Comparison of ENCODE assay signal across 21 cellular contexts in genomic region chr3:42649006-42649405, GRCh38. TPM values are rescaled to one million over a fixed set of nuclear protein-coding genes. Genes with fewer than 3 reads are reported as not detected.
DNase-seq lines count a peak whose midpoint lies in the region; ATAC-seq and TF ChIP-seq lines count a peak whose summit lies in the region.
"Had no signal": no experiment of that assay in that cellular context is flagged by ENCODE, and none has a peak within 500 bp of the region (broad histone marks: within the 10 kb centered on the region; RNA-seq: fewer than 3 reads in every experiment).

No MANE protein-coding gene starts in this region.

- H3T11ph ChIP-seq in H9 (ENCODE audit: low read length): no peak overlapping the region

- no peak for ATAC-seq in CD8-positive, alpha-beta T cell

- no peak for TF ChIP-seq CTCF in CD8-positive, alpha-beta T cell (IDR thresholded peaks at IDR 0.05)
- TF ChIP-seq CTCF in H9 (conservative IDR thresholded peaks at IDR 0.05): no peak
- no peak for TF ChIP-seq CTCF in neutrophil (IDR thresholded peaks at IDR 0.05)

- H3K23ac ChIP-seq in H9 (ENCODE audit: insufficient read length, low read depth, low read length): no peak overlapping the region

- no peak overlapping the region for H2BK20ac ChIP-seq in H9 (ENCODE audit: low read depth, low read length, poor library complexity, severe bottlenecking)

- H3K4me1 Mint-ChIP-seq in CD8-positive, alpha-beta T cell (ENCODE audit: low read depth): peaks cover 11% of the 10 kb centered on the region
- peaks cover 45% of the 10 kb centered on the region in 2 experiments for H3K4me1 Mint-ChIP-seq in H9

- H4K91ac ChIP-seq in H9 (ENCODE audit: insufficient read length, low read depth, low read length): no peak overlapping the region

- no peak overlapping the region for H3K27ac ChIP-seq in CD8-positive, alpha-beta T cell (ENCODE audit: low read depth, low read length)
- H3K27ac ChIP-seq in H9 (ENCODE audit: insufficient read length, low read depth, low read length) (no peak overlapping the region), cingulate gyrus (ENCODE audit: low read depth, low read length) (peak overlapping the region; percentile 57), neutrophil (peak overlapping the region; percentile 79)
- H3K27ac ChIP-seq: neural progenitor cell had no signal

- no peak overlapping the region for H3K4me2 ChIP-seq in H9 (ENCODE audit: insufficient read depth, insufficient read length, low read length)
- H3K4me2 ChIP-seq: neural progenitor cell had no signal

- no peak overlapping the region for H3K4ac ChIP-seq in H9 (ENCODE audit: low read depth, low read length)

- H3K79me1 ChIP-seq in H9 (ENCODE audit: insufficient read depth, low read depth, low read length, poor library complexity, severe bottlenecking): no peaks in the 10 kb centered on the region

- H3K4me3 ChIP-seq in CD8-positive, alpha-beta T cell (ENCODE audit: low read depth, low read length): no peak overlapping the region
- no peak overlapping the region for H3K4me3 ChIP-seq in neutrophil (ENCODE audit: low read depth in 1 of 2, low read length in 1 of 2)
- no peak overlapping the region for H3K4me3 ChIP-seq in HAP-1
- H3K4me3 ChIP-seq: neural progenitor cell had no signal

- no peak for DNase-seq in CD8-positive, alpha-beta T cell
- DNase-seq in H9 (no peak), HAP-1 (ENCODE audit: low spot score in 2 of 2) (no peak), NCI-H2029 treated with DMSO at 0.1 percent for 48 hours (lab: John Stamatoyannopoulos, UW) (no peak), NAMALWA (ENCODE audit: low spot score) (no peak), DMS 273 (lab: John Stamatoyannopoulos, UW; ENCODE audit: unreplicated experiment) (no peak)
- DNase-seq: activated CD4-positive, alpha-beta T cell treated with anti-CD3 and anti-CD28 coated beads for 4 hours; EL; foreskin fibroblast; NCI-H1105 treated with DMSO at 0.1 percent for 48 hours; NCI-H2107; NCI-H524; stimulated activated CD4-positive, alpha-beta T cell treated with anti-CD3 and anti-CD28 coated beads, Interleukin-4, amount 100 ng/mL, for 1 hour had no signal

- peaks cover 10% of the 10 kb centered on the region for H3K4me1 ChIP-seq in CD8-positive, alpha-beta T cell (ENCODE audit: insufficient read depth, low read length)
- H3K4me1 ChIP-seq in H9 (ENCODE audit: insufficient read depth, low read length): peaks cover 3% of the 10 kb centered on the region; the same call in 1 of the 2 replicates
- peaks cover 77 to 79% of the 10 kb centered on the region in 2 experiments for H3K4me1 ChIP-seq in neutrophil (ENCODE audit: control insufficient read depth in 1 of 2, insufficient read depth in 1 of 2, low read depth in 1 of 2, low read length in 1 of 2)
- H3K4me1 ChIP-seq in HAP-1: peaks cover 8% of the 10 kb centered on the region; the same call in 1 of the 2 replicates

- H3K18ac ChIP-seq in H9 (ENCODE audit: insufficient read length, low read depth, low read length): no peak overlapping the region

- no peak overlapping the region for H2AK5ac ChIP-seq in H9 (ENCODE audit: insufficient read length, low read length)

- H3K27me3 Mint-ChIP-seq in CD8-positive, alpha-beta T cell (ENCODE audit: low read depth): peaks cover 4% of the 10 kb centered on the region
- H3K27me3 Mint-ChIP-seq in H9 (ENCODE audit: low read depth): no peaks in the 10 kb centered on the region

- H3K23me2 ChIP-seq in H9 (ENCODE audit: insufficient read length, low read depth, low read length, poor library complexity, severe bottlenecking): no peaks in the 10 kb centered on the region

- H3K56ac ChIP-seq in H9 (ENCODE audit: insufficient read length, low read depth, low read length): no peak overlapping the region

- H3K36me3 Mint-ChIP-seq in CD8-positive, alpha-beta T cell: peaks cover 42% of the 10 kb centered on the region
- peaks cover 19 to 50% (median 46%) of the 10 kb centered on the region in 3 experiments; a peak in 6 of 7 replicates for H3K36me3 Mint-ChIP-seq in H9 (ENCODE audit: insufficient read depth in 1 of 3, low read depth in 3 of 3)

- no CpG with 5 or more reads among the region's 2 CpGs for WGBS in H9 (ENCODE audit: extremely low coverage, insufficient read length, low lambda C conversion rate)

- H3K9me3 ChIP-seq in CD8-positive, alpha-beta T cell (ENCODE audit: low read length): no peaks in the 10 kb centered on the region
- H3K9me3 ChIP-seq in H9 (ENCODE audit: control insufficient read depth, low read depth, low read length) (no peaks in the 10 kb centered on the region), neutrophil (no peaks in the 10 kb centered on the region), HAP-1 (no peaks in the 10 kb centered on the region)

- in situ Hi-C loops in HAP-1 (cut with MboI; ENCODE audit: low sequenced_read_pairs): no loop called here

- no peak overlapping the region for H2AFZ ChIP-seq in H9 (ENCODE audit: low read length)
- H2AFZ ChIP-seq: neural progenitor cell had no signal

- H4K8ac ChIP-seq in H9 (replicated peaks; ENCODE audit: insufficient read length, low read depth, low read length): no peak overlapping the region

- no peaks in the 10 kb centered on the region for H3K27me3 ChIP-seq in CD8-positive, alpha-beta T cell (ENCODE audit: insufficient read depth, low read length)
- H3K27me3 ChIP-seq in H9 (ENCODE audit: insufficient read depth, low read length) (no peaks in the 10 kb centered on the region), neutrophil (no peaks in the 10 kb centered on the region), HAP-1 (ENCODE audit: low read depth) (no peaks in the 10 kb centered on the region)
- H3K27me3 ChIP-seq: neural progenitor cell had no signal

- CTCF ChIA-PET in CD8-positive, alpha-beta T cell (lab: Charles Lee): interaction anchor here (1.5 kb wide), 1 partner anchor 36 kb away, joined by 4 read pairs; no protein-coding TSS in a partner anchor

- H4K20me1 ChIP-seq in H9 (ENCODE audit: control insufficient read depth, insufficient read depth, insufficient read length): no peaks in the 10 kb centered on the region

- H2BK120ac ChIP-seq in H9 (ENCODE audit: low read depth, low read length, poor library complexity, severe bottlenecking): no peak overlapping the region

- no peak overlapping the region for H4K5ac ChIP-seq in H9 (ENCODE audit: insufficient read length, low read depth, low read length)

- H3K14ac ChIP-seq in H9 (ENCODE audit: insufficient read depth, low read length): no peak overlapping the region

- no peak overlapping the region for H2BK5ac ChIP-seq in H9 (ENCODE audit: insufficient read length, low read length)

- no peak overlapping the region for H3K4me3 Mint-ChIP-seq in CD8-positive, alpha-beta T cell
- H3K4me3 Mint-ChIP-seq in H9: no peak overlapping the region
- H3K4me3 Mint-ChIP-seq: neural progenitor cell had no signal

- H3K79me2 ChIP-seq in H9 (ENCODE audit: insufficient read depth, low read length): no peaks in the 10 kb centered on the region

- POLR2A ChIA-PET in CD8-positive, alpha-beta T cell (lab: Charles Lee): interaction anchor here (1.2 kb wide), 1 partner anchor 17 kb away, joined by 3 read pairs; no protein-coding TSS in a partner anchor

- H3K27ac Mint-ChIP-seq in CD8-positive, alpha-beta T cell: peak overlapping the region; percentile 23
- peak overlapping the region; percentile 32 to 71 (median 50); a peak in 4 of 7 replicates for H3K27ac Mint-ChIP-seq in H9
- H3K27ac Mint-ChIP-seq: activated T-helper 2 cell treated with anti-CD3 and anti-CD28 coated beads, Interferon-gamma antibody, Interleukin-2, Interleukin-4, amounts not matched to agents 10 μg/mL and 5 μg/mL and 100 μg/mL, durations not matched to agents 14 hours and 24 hours and 36 hours; neural progenitor cell had no signal

- no peaks in the 10 kb centered on the region for H3K9me3 Mint-ChIP-seq in CD8-positive, alpha-beta T cell
- H3K9me3 Mint-ChIP-seq in H9: no peaks in the 10 kb centered on the region
- H3K9me3 Mint-ChIP-seq: activated T-helper 2 cell treated with anti-CD3 and anti-CD28 coated beads, Interferon-gamma antibody, Interleukin-2, Interleukin-4, amounts not matched to agents 10 μg/mL and 5 μg/mL and 100 μg/mL, durations not matched to agents 14 hours and 24 hours and 36 hours; neural progenitor cell had no signal

- no peak overlapping the region for H2BK15ac ChIP-seq in H9 (ENCODE audit: low read depth, low read length)

- peaks cover 19% of the 10 kb centered on the region for H3K36me3 ChIP-seq in CD8-positive, alpha-beta T cell (ENCODE audit: insufficient read depth, low read length)
- peaks cover 13% of the 10 kb centered on the region for H3K36me3 ChIP-seq in neutrophil
- peaks cover 36% of the 10 kb centered on the region for H3K36me3 ChIP-seq in HAP-1 (replicated peaks)

- H3K9ac ChIP-seq in H9 (ENCODE audit: extremely low read depth, insufficient read length, low read length): no peak overlapping the region
- H3K9ac ChIP-seq: neural progenitor cell had no signal

- intact Hi-C loops in CD8-positive, alpha-beta T cell (cut with DNase I, micrococcal nuclease): no loop called here

- H2BK12ac ChIP-seq in H9 (ENCODE audit: insufficient read length, low read depth, low read length): no peak overlapping the region

RNA-seq across cellular contexts. Expression of gene ZBTB47, which starts 4.5 kb away (rescaled TPM):
- total RNA-seq in CD8-positive, alpha-beta T cell: under 1 TPM; 0.24 to 0.33 TPM
- total RNA-seq in H9 (2021): 3.6 and 4.2 TPM in 2 replicates

RNA-seq across cellular contexts. Expression of gene KLHL40, which starts 36.3 kb away (rescaled TPM):
- not detected for total RNA-seq in CD8-positive, alpha-beta T cell
- not detected in 2 replicates for total RNA-seq in H9 (2021)
- total RNA-seq: activated T-helper 2 cell treated with anti-CD3 and anti-CD28 coated beads, Interferon-gamma antibody, Interleukin-2, Interleukin-4, amounts not matched to agents 10 μg/mL and 5 μg/mL and 100 μg/mL, durations not matched to agents 14 hours and 24 hours and 36 hours; dermis microvascular lymphatic vessel endothelial cell; epithelial cell of proximal tubule; kidney epithelial cell had no signal

RNA-seq across cellular contexts. Expression of gene NKTR, which starts 48.5 kb away (rescaled TPM):
- total RNA-seq in CD8-positive, alpha-beta T cell: 100 to 1,000 TPM; 190 to 204 TPM
- total RNA-seq in H9 (2021): 66.4 and 79.8 TPM in 2 replicates

RNA-seq across cellular contexts. Expression of gene HHATL, which starts 53.6 kb away (rescaled TPM):
- not detected for total RNA-seq in CD8-positive, alpha-beta T cell
- total RNA-seq in H9 (2021): 0.46 TPM in 1 of 2 replicates, not detected in the other
- total RNA-seq: activated T-helper 2 cell treated with anti-CD3 and anti-CD28 coated beads, Interferon-gamma antibody, Interleukin-2, Interleukin-4, amounts not matched to agents 10 μg/mL and 5 μg/mL and 100 μg/mL, durations not matched to agents 14 hours and 24 hours and 36 hours; dermis microvascular lymphatic vessel endothelial cell; epithelial cell of proximal tubule; kidney epithelial cell; LHCN-M2 had no signal

RNA-seq across cellular contexts. Expression of gene SS18L2, which starts 58.3 kb away (rescaled TPM):
- 10 to 100 TPM; 55.5 to 59.8 TPM for total RNA-seq in CD8-positive, alpha-beta T cell
- total RNA-seq in H9 (2021): 92.1 and 97.8 TPM in 2 replicates

Comparison
In these comparisons a context has a peak if more than half of its experiments do, and no peak if none do; other contexts are left out.
1. H3K27ac ChIP-seq: peak in cingulate gyrus (single experiment) and neutrophil (single experiment); none in CD8-positive, alpha-beta T cell (single experiment) and H9 (single experiment).